16 cellular contexts compared by ENCODE assay signal in genomic region chr10:61332506-61332905, GRCh38.
"Had no signal": no experiment of that assay in that cellular context is flagged by ENCODE, and none has a peak within 500 bp of the region (broad histone marks: within the 10 kb centered on the region; RNA-seq: fewer than 3 reads in every experiment).

No MANE protein-coding gene starts in this region.

- H3K27ac ChIP-seq: gastroesophageal sphincter, pancreas, skin epidermis, thoracic aorta, upper lobe of right lung had no signal

- H3K9me3 ChIP-seq: pancreas, thoracic aorta, upper lobe of right lung had no signal

- H3K4me3 ChIP-seq: gastroesophageal sphincter, pancreas, skin epidermis, thoracic aorta, upper lobe of right lung had no signal

- H3K36me3 ChIP-seq: gastroesophageal sphincter, pancreas, thoracic aorta, upper lobe of right lung had no signal

- FAIRE-seq: bronchial epithelial cell, pancreas had no signal

- ATAC-seq: activated CD4-positive, CD25-positive, alpha-beta regulatory T cell treated with anti-CD3 and anti-CD28 coated beads, Interleukin-2, amount 50 U/mL, for 24 hours; effector memory CD8-positive, alpha-beta T cell; gastroesophageal sphincter; pancreas; stimulated activated naive CD8-positive, alpha-beta T cell treated with anti-CD3 and anti-CD28 coated beads, Interleukin-15, amount 100 ng/mL, for 72 hours; upper lobe of right lung had no signal

- H3K27me3 ChIP-seq: gastroesophageal sphincter, pancreas, upper lobe of right lung had no signal

- DNase-seq: activated CD4-positive, alpha-beta T cell treated with anti-CD3 and anti-CD28 coated beads, Interleukin-2, amount 50 U/mL, for 1 hour; activated CD8-positive, alpha-beta memory T cell treated with anti-CD3 and anti-CD28 coated beads for 24 hours; activated naive CD4-positive, alpha-beta T cell; aorta; effector memory CD8-positive, alpha-beta T cell; islet precursor cell; naive B cell; pancreas; retina; stimulated activated naive CD8-positive, alpha-beta T cell treated with anti-CD3 and anti-CD28 coated beads, Interleukin-15, amount 100 ng/mL, for 72 hours; upper lobe of right lung had no signal

- H3K4me1 ChIP-seq: pancreas, upper lobe of right lung had no signal
